Comparison of ENCODE assay signal across 8 cellular contexts in the genomic region with DNA sequence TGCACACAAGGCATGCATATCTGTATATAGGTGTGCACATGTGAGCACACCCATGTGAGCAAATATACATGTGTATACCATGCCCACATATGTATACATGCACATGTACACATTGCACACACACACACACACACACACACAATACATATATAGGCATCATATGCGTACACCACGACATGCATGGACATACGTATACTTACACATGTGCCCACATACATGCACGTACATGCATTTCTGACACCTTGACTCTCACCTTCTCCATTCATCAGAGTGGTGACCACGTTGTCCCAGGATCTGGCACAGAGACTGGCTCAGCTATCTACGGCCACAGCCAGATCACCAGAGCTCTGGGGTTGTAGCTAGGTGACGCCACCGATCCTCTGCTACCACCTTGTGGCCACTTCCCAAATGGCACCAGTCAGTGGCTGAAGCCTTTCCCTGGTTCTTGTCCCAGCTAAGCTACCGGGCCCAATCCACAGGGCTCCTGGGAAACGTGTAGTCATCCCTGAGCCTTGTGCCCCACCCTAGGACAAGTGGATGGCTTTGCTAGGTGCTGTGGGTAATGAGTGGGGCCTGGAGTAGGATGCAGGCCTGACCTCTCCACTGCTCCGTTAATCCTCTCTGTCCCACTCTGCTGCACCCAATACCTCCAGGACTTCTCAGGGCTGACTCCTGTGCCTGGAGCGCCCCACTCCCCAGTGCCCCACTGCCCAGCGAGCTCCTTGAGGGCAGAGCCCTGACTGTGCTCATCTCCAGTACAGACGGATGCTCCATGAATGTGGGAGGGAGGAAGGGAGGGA.
A peak's percentile ranks its signal among the peaks of the same experiment; 100 is the strongest.
DNase-seq lines count a peak whose midpoint lies in the region; ATAC-seq and TF ChIP-seq lines count a peak whose summit lies in the region.

No MANE protein-coding gene starts in this region.

- peak; percentile 96 for TF ChIP-seq CTCF in LNCaP clone FGC (IDR thresholded peaks at IDR 0.05; ENCODE audit: control insufficient read depth, extremely low read depth, insufficient read depth)
- peak; percentile 89 for TF ChIP-seq CTCF in neutrophil (IDR thresholded peaks at IDR 0.05)
- TF ChIP-seq CTCF in suprapubic skin (IDR thresholded peaks at IDR 0.05), result peak; percentile 67 to 94

- H3K27ac ChIP-seq in neutrophil, result no peak overlapping the region
- no peak overlapping the region for H3K27ac ChIP-seq in suprapubic skin

- DNase-seq in DMS153 (lab: John Stamatoyannopoulos, UW), result peak; percentile 30
- peak; percentile 52 for DNase-seq in LNCaP clone FGC (ENCODE audit: low read depth)
- DNase-seq in RKO (ENCODE audit: low spot score), result peak; percentile 87
- peak; percentile 49 for DNase-seq in activated T-helper 1 cell treated with Interleukin-2 at 50 U/mL for 16 hours (ENCODE audit: low read depth)
- peak; percentile 75 for DNase-seq in fibroblast of the conjunctiva (ENCODE audit: low read depth)
- DNase-seq in suprapubic skin (ENCODE audit: low spot score in 2 of 2), result peak; percentile 90

- H3K4me1 ChIP-seq in neutrophil (ENCODE audit: control insufficient read depth in 1 of 2, insufficient read depth in 1 of 2, low read depth in 1 of 2, low read length in 1 of 2) (peaks cover 22 to 26% of the 10 kb centered on the region in 2 experiments), suprapubic skin (peaks cover 14% of the 10 kb centered on the region)

- peak; percentile 88 for ATAC-seq in GM21529 (IDR thresholded peaks at IDR 0.05; ENCODE audit: unreplicated experiment)

- no peak for TF ChIP-seq EP300 in suprapubic skin (IDR thresholded peaks at IDR 0.05)

- no peaks in the 10 kb centered on the region for H3K36me3 ChIP-seq in neutrophil
- H3K36me3 ChIP-seq in suprapubic skin, result no peaks in the 10 kb centered on the region

- H3K27me3 ChIP-seq in neutrophil (peaks cover 18% of the 10 kb centered on the region), suprapubic skin (peaks cover 9% of the 10 kb centered on the region)

- no peaks in the 10 kb centered on the region for H3K9me3 ChIP-seq in neutrophil
- no peaks in the 10 kb centered on the region for H3K9me3 ChIP-seq in suprapubic skin

- TF ChIP-seq POLR2A in suprapubic skin (IDR thresholded peaks at IDR 0.05), result no peak

- H3K4me3 ChIP-seq in LNCaP clone FGC (ENCODE audit: low read depth, low read length) (no peak overlapping the region), neutrophil (ENCODE audit: low read depth in 1 of 2, low read length in 1 of 2) (no peak overlapping the region), suprapubic skin (no peak overlapping the region)

- 33% methylated on average over 13 of the region's 14 CpGs for WGBS in suprapubic skin

Comparison
In these comparisons a context has a peak if more than half of its experiments do, and no peak if none do; other contexts are left out.
1. DNase-seq: peak in every context shown above with its lines; median percentile 90 in suprapubic skin; 87 in RKO; 75 in fibroblast of the conjunctiva; 52 in LNCaP clone FGC; 49 in activated T-helper 1 cell treated with Interleukin-2 at 50 U/mL for 16 hours; 30 in DMS153.